ENCODE assay signal across 15 cellular contexts in the genomic region with DNA sequence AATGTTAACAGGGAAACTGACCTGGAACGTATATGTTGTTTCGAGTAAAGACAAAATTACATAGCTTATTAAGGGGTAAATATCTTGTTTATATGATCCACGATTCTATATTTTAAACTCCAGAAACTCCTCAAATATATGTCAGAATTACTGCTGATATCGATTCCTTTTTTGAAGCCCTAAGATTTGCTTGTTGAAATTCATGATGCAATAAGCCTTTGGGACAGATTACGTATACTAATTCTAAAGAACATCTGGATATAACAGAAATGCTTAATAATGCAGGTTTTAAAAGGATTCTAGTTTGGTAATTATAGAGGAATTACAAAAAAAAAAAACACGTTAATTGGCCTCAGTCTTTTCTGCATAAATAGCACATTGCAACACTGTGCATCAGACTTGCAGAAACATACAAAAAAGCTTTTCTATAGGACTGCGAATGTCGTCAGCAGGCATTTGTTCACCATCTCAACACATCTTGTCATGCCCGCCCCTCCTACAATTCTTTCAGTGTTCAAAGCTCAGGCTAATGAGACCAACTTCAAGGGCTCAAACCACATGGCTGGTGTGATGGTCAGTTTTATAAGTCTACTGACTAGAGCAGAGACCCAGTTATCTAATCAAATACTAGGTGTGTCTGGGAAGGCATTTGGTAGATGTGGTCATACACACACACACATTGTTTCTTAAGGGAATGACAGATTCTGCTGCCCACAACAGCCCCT.
DNase-seq lines count a peak whose midpoint lies in the region; ATAC-seq, FAIRE-seq and TF ChIP-seq lines count a peak whose summit lies in the region.
"Had no signal": no experiment of that assay in that cellular context is flagged by ENCODE, and none has a peak within 500 bp of the region (broad histone marks: within the 10 kb centered on the region; RNA-seq: fewer than 3 reads in every experiment).

No MANE protein-coding gene starts in this region.

- CTCF ChIA-PET in HepG2 (lab: Yijun Ruan, JAX; ENCODE audit: low intra/inter-chr PET ratio, low total read pairs) (no interaction called here), K562 (lab: Yijun Ruan, JAX; ENCODE audit: low intra/inter-chr PET ratio) (no interaction called here)

- no peak for ATAC-seq in HepG2
- no peak for ATAC-seq in right lobe of liver
- ATAC-seq in K562, result no peak
- ATAC-seq in heart right ventricle, result no peak
- ATAC-seq: GM23338 had no signal

- no peak overlapping the region for H2BK15ac ChIP-seq in mesenchymal stem cell (ENCODE audit: low read depth, poor library complexity, severe bottlenecking)

- WGBS in HepG2 (ENCODE audit: low lambda C conversion rate), result 28% methylated on average over 9 of the region's 9 CpGs
- WGBS in right lobe of liver (ENCODE audit: insufficient coverage, low coverage, low lambda C conversion rate, missing lambda C conversion rate), result 73% methylated on average over 8 of the region's 9 CpGs
- WGBS in K562 (ENCODE audit: insufficient coverage, low coverage, missing lambda C conversion rate), result 67% methylated on average over 9 of the region's 9 CpGs
- WGBS in mesenchymal stem cell, result 98% methylated on average over 5 of the region's 9 CpGs
- WGBS in heart right ventricle, 2 donors, result 92 to 93% methylated on average over 9 of the region's 9 CpGs

- no peak overlapping the region for H3K14ac ChIP-seq in mesenchymal stem cell (ENCODE audit: low read length in 2 of 2)

- no peak overlapping the region for H3K23ac ChIP-seq in mesenchymal stem cell (ENCODE audit: low read length in 2 of 2)

- H3K36me3 ChIP-seq in HepG2 (replicated peaks in 1 of 2; ENCODE audit: control insufficient read depth in 1 of 2, insufficient read depth in 2 of 2, low read length in 2 of 2) (no peaks in the 10 kb centered on the region), right lobe of liver (no peaks in the 10 kb centered on the region), K562 (ENCODE audit: control insufficient read depth, insufficient read depth, low read length) (no peaks in the 10 kb centered on the region; the same call in 2 of the 3 replicates), mesenchymal stem cell (ENCODE audit: control insufficient read depth in 1 of 2, insufficient read depth in 2 of 2, low read depth in 1 of 2, low read length in 2 of 2) (peaks cover 0 to 13% of the 10 kb centered on the region in 2 experiments), heart right ventricle (no peaks in the 10 kb centered on the region)

- FAIRE-seq in HepG2 (lab: Jason Lieb, UNC) (no peak), K562 (lab: Jason Lieb, UNC) (no peak)

- no peak overlapping the region for H2AK5ac ChIP-seq in mesenchymal stem cell (ENCODE audit: low read length, severe bottlenecking)

- no peak overlapping the region for H2BK12ac ChIP-seq in mesenchymal stem cell (ENCODE audit: low read length in 2 of 2)

- no peaks in the 10 kb centered on the region for H3K4me1 ChIP-seq in HepG2 (ENCODE audit: insufficient read depth, low read length)
- H3K4me1 ChIP-seq in right lobe of liver, result no peaks in the 10 kb centered on the region
- H3K4me1 ChIP-seq in K562 (replicated peaks in 1 of 2; ENCODE audit: control insufficient read depth in 2 of 2, insufficient read depth in 2 of 2, low read length in 2 of 2), result peaks cover 0 to 2% of the 10 kb centered on the region in 2 experiments; a peak in 1 of 5 replicates
- peaks cover 3% of the 10 kb centered on the region for H3K4me1 ChIP-seq in mesenchymal stem cell (ENCODE audit: control insufficient read depth, insufficient read depth, low read depth, low read length)
- peaks cover 0 to 12% (median 0%) of the 10 kb centered on the region in 9 donors for H3K4me1 ChIP-seq in heart right ventricle

- H3K27me3 ChIP-seq in HepG2 (ENCODE audit: control insufficient read depth in 1 of 2, insufficient read depth in 2 of 2, low read length in 2 of 2), result peaks cover 0 to 6% of the 10 kb centered on the region in 2 experiments; a peak in 1 of 5 replicates
- H3K27me3 ChIP-seq in right lobe of liver, result no peaks in the 10 kb centered on the region
- no peaks in the 10 kb centered on the region for H3K27me3 ChIP-seq in K562 (ENCODE audit: control insufficient read depth in 2 of 2, insufficient read depth in 2 of 2, low read length in 2 of 2)
- no peaks in the 10 kb centered on the region for H3K27me3 ChIP-seq in mesenchymal stem cell (ENCODE audit: control insufficient read depth in 1 of 2, insufficient read depth in 1 of 2, low read length in 2 of 2)
- H3K27me3 ChIP-seq in heart right ventricle, result no peaks in the 10 kb centered on the region

- H3K4me2 ChIP-seq in HepG2 (ENCODE audit: low read depth, low read length) (no peak overlapping the region), K562 (ENCODE audit: insufficient read depth, low read length) (no peak overlapping the region), mesenchymal stem cell (ENCODE audit: low read length, poor library complexity, severe bottlenecking) (no peak overlapping the region)
- H3K4me2 ChIP-seq: GM23338 had no signal

- H4K91ac ChIP-seq in mesenchymal stem cell (ENCODE audit: low read length), result peak overlapping the region; percentile 39

- H3K4me3 ChIP-seq in HepG2 (replicated peaks in 1 of 3; ENCODE audit: insufficient read depth in 1 of 3, low read depth in 2 of 3, low read length in 3 of 3) (no peak overlapping the region), right lobe of liver (no peak overlapping the region), K562 (no peak overlapping the region), mesenchymal stem cell (ENCODE audit: insufficient read depth in 1 of 2, low read depth in 1 of 2, low read length in 2 of 2) (no peak overlapping the region), heart right ventricle (no peak overlapping the region)
- H3K4me3 ChIP-seq: GM23338 had no signal

- H3K9me3 ChIP-seq in HepG2 (ENCODE audit: low read length), result no peaks in the 10 kb centered on the region
- H3K9me3 ChIP-seq in right lobe of liver, result no peaks in the 10 kb centered on the region
- H3K9me3 ChIP-seq in K562 (replicated peaks; ENCODE audit: control insufficient read depth, insufficient read depth, low read depth, low read length), result 0 out of 2 replicates have a peak, but pooled peaks cover 4% of the 10 kb centered on the region
- H3K9me3 ChIP-seq in mesenchymal stem cell (ENCODE audit: control insufficient read depth, low read length), result no peaks in the 10 kb centered on the region
- no peaks in the 10 kb centered on the region for H3K9me3 ChIP-seq in heart right ventricle

- no peak overlapping the region for H3K18ac ChIP-seq in mesenchymal stem cell (ENCODE audit: low read depth in 1 of 2, low read length in 2 of 2)

- peaks cover 38% of the 10 kb centered on the region for H3K79me1 ChIP-seq in mesenchymal stem cell (replicated peaks; ENCODE audit: low read length, poor library complexity, severe bottlenecking)

- DNase-seq in HepG2 (ENCODE audit: low spot score) (no peak), right lobe of liver (no peak), K562 (ENCODE audit: extremely low read depth in 1 of 4, low spot score in 3 of 4) (no peak), mesenchymal stem cell (no peak), T-helper 9 cell (no peak), heart right ventricle (no peak)
- no peak for DNase-seq in activated CD8-positive, alpha-beta memory T cell treated with anti-CD3 and anti-CD28 coated beads, Interleukin-2, amount 50 U/mL, for 48 hours
- DNase-seq: C1 segment of cervical spinal cord; Calu3; CD4-positive, alpha-beta T cell; DMS 273 treated with DMSO at 0.1 percent for 48 hours; H7 had no signal

- H2AFZ ChIP-seq in HepG2 (ENCODE audit: low read length), result no peak overlapping the region
- H2AFZ ChIP-seq in K562 (ENCODE audit: low read depth, low read length), result no peak overlapping the region
- H2AFZ ChIP-seq in mesenchymal stem cell (ENCODE audit: low read depth, low read length), result no peak overlapping the region
- H2AFZ ChIP-seq: GM23338 had no signal

- no peak overlapping the region for H2BK120ac ChIP-seq in mesenchymal stem cell (ENCODE audit: low read depth, low read length)

- no peaks in the 10 kb centered on the region for H3K9me1 ChIP-seq in K562 (ENCODE audit: control insufficient read depth, insufficient read depth, low read length)

- H2BK5ac ChIP-seq in mesenchymal stem cell (ENCODE audit: low read depth, low read length, poor library complexity, severe bottlenecking), result no peak overlapping the region

- no peak overlapping the region for H3K27ac ChIP-seq in HepG2 (ENCODE audit: extremely low read length, insufficient read depth, low read length)
- H3K27ac ChIP-seq in right lobe of liver, result no peak overlapping the region
- no peak overlapping the region for H3K27ac ChIP-seq in K562 (ENCODE audit: extremely low read depth, low read depth, low read length)
- H3K27ac ChIP-seq in mesenchymal stem cell (ENCODE audit: low read length, poor library complexity, severe bottlenecking), result no peak overlapping the region
- peak overlapping the region; percentile 52 for H3K27ac ChIP-seq in temporal lobe (ENCODE audit: low read depth, low read length)
- H3K27ac ChIP-seq in heart right ventricle, result no peak overlapping the region
- H3K27ac ChIP-seq: HL-60 had no signal

- H3K79me2 ChIP-seq in HepG2 (ENCODE audit: insufficient read depth, low read length) (no peaks in the 10 kb centered on the region), K562 (ENCODE audit: control insufficient read depth, insufficient read depth, low read length) (peaks cover 2% of the 10 kb centered on the region; the same call in 1 of the 3 replicates)

- TF ChIP-seq POLR2A in HepG2 (IDR thresholded peaks at IDR 0.05; ENCODE audit: insufficient read depth in 1 of 2, low read depth in 2 of 2, low read length in 2 of 2) (no peak), right lobe of liver (IDR thresholded peaks at IDR 0.05) (no peak), K562 (conservative IDR thresholded peaks at IDR 0.05) (no peak)

- no peak for TF ChIP-seq RAD21 in HepG2 (CRISPR knock-in tag; IDR thresholded peaks at IDR 0.05)
- TF ChIP-seq RAD21 in K562 (CRISPR knock-in tag; conservative IDR thresholded peaks at IDR 0.05 in 1 of 2, IDR thresholded peaks at IDR 0.05 in 1 of 2), result no peak

- BruUV-seq in HepG2 (replicated peaks; lab: Mats Ljungman, UMichigan), result no TSS peak
- BruUV-seq in K562 (replicated peaks; lab: Mats Ljungman, UMichigan), result no TSS peak

- in situ Hi-C loops in HepG2 (cut with HindIII; ENCODE audit: extremely low pct_ligation_motif_present, low pct_unique_long_range_greater_than_20kb) (no loop called here), K562 (cut with MboI) (no loop called here)

- no peak for TF ChIP-seq CTCF in HepG2 (CRISPR knock-in tag; IDR thresholded peaks at IDR 0.05)
- no peak for TF ChIP-seq CTCF in right lobe of liver (IDR thresholded peaks at IDR 0.05)
- TF ChIP-seq CTCF in K562 (IDR thresholded peaks at IDR 0.05 in 2 of 3, conservative IDR thresholded peaks at IDR 0.05 in 1 of 3; ENCODE audit: insufficient read depth in 2 of 3, low read depth in 1 of 3, low read length in 3 of 3), result no peak
- no peak for TF ChIP-seq CTCF in heart right ventricle (IDR thresholded peaks at IDR 0.05)

- H3K4ac ChIP-seq in mesenchymal stem cell (ENCODE audit: low read depth in 1 of 2, low read length in 2 of 2), result no peak overlapping the region

- no peak overlapping the region for H4K8ac ChIP-seq in mesenchymal stem cell (ENCODE audit: low read length)

- POLR2A ChIA-PET in HepG2 (lab: Yijun Ruan, JAX), result no interaction called here
- POLR2A ChIA-PET in K562 (lab: Yijun Ruan, JAX), result interaction anchor here (1.1 kb wide), 2 partner anchors 9 to 22 kb away, joined by 4 to 5 read pairs; no protein-coding TSS in a partner anchor

- H4K20me1 ChIP-seq in HepG2 (ENCODE audit: insufficient read depth, low read length), result no peaks in the 10 kb centered on the region
- H4K20me1 ChIP-seq in K562 (replicated peaks; ENCODE audit: control insufficient read depth, insufficient read depth, low read length), result no peaks in the 10 kb centered on the region

- no peak overlapping the region for H3K9ac ChIP-seq in HepG2 (ENCODE audit: insufficient read depth, low read depth, low read length)
- no peak overlapping the region for H3K9ac ChIP-seq in K562 (ENCODE audit: insufficient read depth in 1 of 2, low read depth in 2 of 2, low read length in 2 of 2)
- no peak overlapping the region for H3K9ac ChIP-seq in mesenchymal stem cell (ENCODE audit: low read length)

- intact Hi-C loops in HepG2 (cut with micrococcal nuclease; ENCODE audit: unreplicated experiment), result no loop called here
- intact Hi-C loops in right lobe of liver (cut with DNase I), result no loop called here
- intact Hi-C loops in K562 (cut with micrococcal nuclease), result no loop called here
- intact Hi-C loops in heart right ventricle (cut with DNase I), result no loop called here

- no peak for TF ChIP-seq EP300 in HepG2 (IDR thresholded peaks at IDR 0.05; ENCODE audit: low read depth in 2 of 2, low read length in 2 of 2)
- TF ChIP-seq EP300 in HepG2 (CRISPR knock-in tag; IDR thresholded peaks at IDR 0.05; ENCODE audit: borderline replicate concordance), result no peak
- TF ChIP-seq EP300 in K562 (IDR thresholded peaks at IDR 0.05; ENCODE audit: low read length), result no peak
